In genomic region chr7:240887-241421, GRCh38 we compare ENCODE assay signal across 14 cellular contexts. TPM values are rescaled to one million over a fixed set of nuclear protein-coding genes. Genes with fewer than 3 reads are reported as not detected.
A peak's percentile ranks its signal among the peaks of the same experiment; 100 is the strongest.
DNase-seq lines count a peak whose midpoint lies in the region; ATAC-seq and TF ChIP-seq lines count a peak whose summit lies in the region.
"Had no signal": no experiment of that assay in that cellular context is flagged by ENCODE, and none has a peak within 500 bp of the region (broad histone marks: within the 10 kb centered on the region; RNA-seq: fewer than 3 reads in every experiment).

No MANE protein-coding gene starts in this region.

- H3K27me3 ChIP-seq in vagina: no peaks in the 10 kb centered on the region

- no peak for TF ChIP-seq CTCF in HFFc6 (IDR thresholded peaks at IDR 0.05)
- TF ChIP-seq CTCF in vagina (IDR thresholded peaks at IDR 0.05): no peak

- no peaks in the 10 kb centered on the region for H3K27me3 Mint-ChIP-seq in activated naive CD8-positive, alpha-beta T cell treated with anti-CD3 and anti-CD28 coated beads, Interleukin-2, amount 50 U/mL, for 24 hours
- peaks cover 1% of the 10 kb centered on the region; the same call in 1 of the 2 replicates for H3K27me3 Mint-ChIP-seq in HFFc6 (ENCODE audit: insufficient read depth)

- TF ChIP-seq POLR2A in vagina (IDR thresholded peaks at IDR 0.05): no peak

- no peak overlapping the region for H3K4me3 Mint-ChIP-seq in activated naive CD8-positive, alpha-beta T cell treated with anti-CD3 and anti-CD28 coated beads, Interleukin-2, amount 50 U/mL, for 24 hours
- H3K4me3 Mint-ChIP-seq in HFFc6: no peak overlapping the region

- no peaks in the 10 kb centered on the region for H3K9me3 ChIP-seq in vagina

- H3K9me3 Mint-ChIP-seq in activated naive CD8-positive, alpha-beta T cell treated with anti-CD3 and anti-CD28 coated beads, Interleukin-2, amount 50 U/mL, for 24 hours: no peaks in the 10 kb centered on the region
- H3K9me3 Mint-ChIP-seq in HFFc6: no peaks in the 10 kb centered on the region

- no peaks in the 10 kb centered on the region for H3K36me3 ChIP-seq in vagina

- peaks cover 2% of the 10 kb centered on the region for H3K4me1 Mint-ChIP-seq in activated naive CD8-positive, alpha-beta T cell treated with anti-CD3 and anti-CD28 coated beads, Interleukin-2, amount 50 U/mL, for 24 hours
- no peaks in the 10 kb centered on the region for H3K4me1 Mint-ChIP-seq in HFFc6 (ENCODE audit: low read depth)

- no peak overlapping the region for H3K27ac ChIP-seq in vagina
- H3K27ac ChIP-seq: C4-2B had no signal

- ATAC-seq in activated naive CD8-positive, alpha-beta T cell treated with anti-CD3 and anti-CD28 coated beads, Interleukin-2, amount 50 U/mL, for 24 hours: peak; percentile 64
- ATAC-seq in left lobe of liver: peak; percentile 71
- no peak for ATAC-seq in HG02623 (IDR thresholded peaks at IDR 0.05; ENCODE audit: unreplicated experiment)

- DNase-seq in A172 (ENCODE audit: low spot score): peak; percentile 83
- DNase-seq in ELR (ENCODE audit: low read depth): peak; percentile 31
- DNase-seq in activated naive CD8-positive, alpha-beta T cell treated with anti-CD3 and anti-CD28 coated beads, Interleukin-2, amount 50 U/mL, for 24 hours: peak; percentile 23
- DNase-seq in left lobe of liver (ENCODE audit: low spot score): peak; percentile 64
- no peak for DNase-seq in HFFc6
- no peak for DNase-seq in vagina (ENCODE audit: extremely low spot score in 2 of 2)
- no peak for DNase-seq in effector CD8-positive, alpha-beta T cell (lab: John Stamatoyannopoulos, UW)
- DNase-seq: EL, NCI-H2107, SW 1271 had no signal

- peaks cover 2% of the 10 kb centered on the region for H3K4me1 ChIP-seq in vagina

- no peak overlapping the region for H3K4me3 ChIP-seq in vagina

- H3K27ac Mint-ChIP-seq in activated naive CD8-positive, alpha-beta T cell treated with anti-CD3 and anti-CD28 coated beads, Interleukin-2, amount 50 U/mL, for 24 hours: no peak overlapping the region
- no peak overlapping the region for H3K27ac Mint-ChIP-seq in HFFc6

- intact Hi-C loops in vagina (cut with DNase I): no loop called here

- H3K36me3 Mint-ChIP-seq in activated naive CD8-positive, alpha-beta T cell treated with anti-CD3 and anti-CD28 coated beads, Interleukin-2, amount 50 U/mL, for 24 hours (ENCODE audit: low read depth): no peaks in the 10 kb centered on the region
- H3K36me3 Mint-ChIP-seq in HFFc6 (ENCODE audit: low read depth): no peaks in the 10 kb centered on the region

RNA-seq across cellular contexts. Expression of gene FAM20C, which starts 48.6 kb away (rescaled TPM):
- 27.1 and 30.2 TPM in 2 replicates for total RNA-seq in A172 (2014; rRNA removed; shearing (Covaris generic))
- 72.2 TPM for total RNA-seq in left lobe of liver
- total RNA-seq in HFFc6 (2021; fragmentation: NEBNext Ultra II Directional; extraction: Animal tissue kit (Norgen Biotek cat#: 25700)): 10 to 100 TPM; 22.2 to 31.1 (median 23.2) TPM
- total RNA-seq in vagina: 22.1 TPM

RNA-seq across cellular contexts. Expression of gene FOXL3, which starts 49.0 kb away (rescaled TPM):
- not detected in 2 replicates for total RNA-seq in A172 (2014; rRNA removed; shearing (Covaris generic))
- total RNA-seq in left lobe of liver (not detected), vagina (not detected)
- not detected for total RNA-seq in HFFc6 (2021; fragmentation: NEBNext Ultra II Directional; extraction: Animal tissue kit (Norgen Biotek cat#: 25700))
- total RNA-seq: mucosa of gallbladder, pulmonary artery endothelial cell had no signal

Comparison
In these comparisons a context has a peak if more than half of its experiments do, and no peak if none do; other contexts are left out.
1. DNase-seq: peak in A172 (single experiment), ELR (single experiment), activated naive CD8-positive, alpha-beta T cell treated with anti-CD3 and anti-CD28 coated beads, Interleukin-2, amount 50 U/mL, for 24 hours (single experiment) and left lobe of liver (single experiment); none in HFFc6 (single experiment), vagina (0 of 2) and effector CD8-positive, alpha-beta T cell (single experiment).